In genomic region chr17:34645636-34646035, GRCh38 we compare ENCODE assay signal across 14 cellular contexts.
DNase-seq lines count a peak whose midpoint lies in the region; ATAC-seq, FAIRE-seq and TF ChIP-seq lines count a peak whose summit lies in the region.
"Had no signal": no experiment of that assay in that cellular context is flagged by ENCODE, and none has a peak within 500 bp of the region (broad histone marks: within the 10 kb centered on the region; RNA-seq: fewer than 3 reads in every experiment).

No MANE protein-coding gene starts in this region.

- no peak overlapping the region for H3K9ac ChIP-seq in BLaER1 treated with 17β-estradiol and CSF1 and Interleukin-3, amounts not matched to agents 10 nM and 100 nM
- H3K9ac ChIP-seq in K562 (ENCODE audit: insufficient read depth in 1 of 2, low read depth in 2 of 2, low read length in 2 of 2), result no peak overlapping the region
- H3K9ac ChIP-seq: GM23248 had no signal

- TF ChIP-seq POLR2A in K562 (conservative IDR thresholded peaks at IDR 0.05) (no peak), gastrocnemius medialis (IDR thresholded peaks at IDR 0.05) (no peak)

- no peak for FAIRE-seq in K562 (lab: Jason Lieb, UNC)
- FAIRE-seq: HepG2 had no signal

- peak overlapping the region in 6 of 11 experiments; percentile 10 to 38 (median 14); a peak in 5 of 22 replicates for H3K4me2 ChIP-seq in BLaER1 treated with 17β-estradiol and CSF1 and Interleukin-3, amounts not matched to agents 10 nM and 100 nM
- no peak overlapping the region for H3K4me2 ChIP-seq in K562 (ENCODE audit: insufficient read depth, low read length)

- TF ChIP-seq EP300 in K562 (IDR thresholded peaks at IDR 0.05; ENCODE audit: low read length), result no peak

- H3K27me3 ChIP-seq in BLaER1 treated with 17β-estradiol and CSF1 and Interleukin-3, amounts not matched to agents 10 nM and 100 nM, result no peaks in the 10 kb centered on the region
- peaks cover 0 to 26% of the 10 kb centered on the region in 2 experiments; a peak in 3 of 5 replicates for H3K27me3 ChIP-seq in K562 (ENCODE audit: control insufficient read depth in 2 of 2, insufficient read depth in 2 of 2, low read length in 2 of 2)
- peaks cover 0 to 4% (median 0%) of the 10 kb centered on the region in 3 donors for H3K27me3 ChIP-seq in gastrocnemius medialis
- H3K27me3 ChIP-seq: right lobe of liver had no signal

- POLR2A ChIA-PET in K562 (lab: Yijun Ruan, JAX), result no interaction called here

- no peaks in the 10 kb centered on the region; a peak in 1 of 22 replicates for H4K20me1 ChIP-seq in BLaER1 treated with 17β-estradiol and CSF1 and Interleukin-3, amounts not matched to agents 10 nM and 100 nM
- peaks cover 22% of the 10 kb centered on the region for H4K20me1 ChIP-seq in K562 (replicated peaks; ENCODE audit: control insufficient read depth, insufficient read depth, low read length)

- H3K4me1 ChIP-seq in BLaER1 treated with 17β-estradiol and CSF1 and Interleukin-3, amounts not matched to agents 10 nM and 100 nM, result peaks cover 0 to 12% (median 0%) of the 10 kb centered on the region in 10 experiments; a peak in 4 of 20 replicates
- H3K4me1 ChIP-seq in K562 (replicated peaks in 1 of 2; ENCODE audit: control insufficient read depth in 2 of 2, insufficient read depth in 2 of 2, low read length in 2 of 2), result peaks cover 8 to 14% of the 10 kb centered on the region in 2 experiments; a peak in 3 of 5 replicates
- H3K4me1 ChIP-seq in gastrocnemius medialis, result no peaks in the 10 kb centered on the region
- H3K4me1 ChIP-seq: gastroesophageal sphincter, right lobe of liver had no signal

- no peaks in the 10 kb centered on the region for H3K9me1 ChIP-seq in K562 (ENCODE audit: control insufficient read depth, insufficient read depth, low read length)

- ATAC-seq in K562 (no peak), gastrocnemius medialis (no peak)
- ATAC-seq: activated CD8-positive, alpha-beta T cell treated with anti-CD3 and anti-CD28 coated beads, Interleukin-2, amount 10 ng/mL, durations not matched to agents 7 days and 5 days; gastroesophageal sphincter; HepG2; right lobe of liver had no signal

- TF ChIP-seq CTCF in K562 (IDR thresholded peaks at IDR 0.05 in 2 of 3, conservative IDR thresholded peaks at IDR 0.05 in 1 of 3; ENCODE audit: insufficient read depth in 2 of 3, low read depth in 1 of 3, low read length in 3 of 3) (no peak), gastrocnemius medialis (IDR thresholded peaks at IDR 0.05 in 4 of 5, conservative IDR thresholded peaks at IDR 0.05 in 1 of 5) (no peak)

- CTCF ChIA-PET in K562 (lab: Yijun Ruan, JAX; ENCODE audit: low intra/inter-chr PET ratio), result interaction anchor here (0.6 kb wide), 1 partner anchor 1718 kb away, joined by 3 read pairs; no protein-coding TSS in a partner anchor

- no peak overlapping the region for H3K4me3 ChIP-seq in BLaER1 treated with 17β-estradiol and CSF1 and Interleukin-3, amounts not matched to agents 10 nM and 100 nM
- H3K4me3 ChIP-seq in K562 (no peak overlapping the region), gastrocnemius medialis (no peak overlapping the region)
- H3K4me3 ChIP-seq: gastroesophageal sphincter, GM23248, right lobe of liver had no signal

- no peak for TF ChIP-seq RAD21 in K562 (CRISPR knock-in tag; conservative IDR thresholded peaks at IDR 0.05 in 1 of 2, IDR thresholded peaks at IDR 0.05 in 1 of 2)

- intact Hi-C loops in K562 (cut with micrococcal nuclease), result no loop called here
- intact Hi-C loops in gastrocnemius medialis (cut with DNase I; ENCODE audit: low total_unique reads), result no loop called here

- H3K36me3 ChIP-seq in BLaER1 treated with 17β-estradiol and CSF1 and Interleukin-3, amounts not matched to agents 10 nM and 100 nM, result no peaks in the 10 kb centered on the region
- H3K36me3 ChIP-seq in K562 (ENCODE audit: control insufficient read depth, insufficient read depth, low read length) (no peaks in the 10 kb centered on the region), gastrocnemius medialis (no peaks in the 10 kb centered on the region)
- H3K36me3 ChIP-seq: gastroesophageal sphincter, right lobe of liver had no signal

- no peak overlapping the region for H2AFZ ChIP-seq in K562 (ENCODE audit: low read depth, low read length)
- H2AFZ ChIP-seq: GM23248 had no signal

- H3K27ac ChIP-seq in BLaER1 treated with 17β-estradiol and CSF1 and Interleukin-3, amounts not matched to agents 10 nM and 100 nM, result no peak overlapping the region
- no peak overlapping the region for H3K27ac ChIP-seq in K562 (ENCODE audit: extremely low read depth, low read depth, low read length)
- no peak overlapping the region for H3K27ac ChIP-seq in gastrocnemius medialis
- H3K27ac ChIP-seq: gastroesophageal sphincter, GM23248, right lobe of liver had no signal

- DNase-seq in NCI-H1092 treated with DMSO at 0.1 percent for 48 hours (lab: John Stamatoyannopoulos, UW), result peak; percentile 96
- DNase-seq in NCI-H2227 treated with DMSO at 0.1 percent for 48 hours (lab: John Stamatoyannopoulos, UW), result peak; percentile 79
- DNase-seq in K562 (ENCODE audit: extremely low read depth in 1 of 4, low spot score in 3 of 4), result peak in 2 of 4 experiments; percentile 20 to 23
- DNase-seq in nucleus accumbens (lab: John Stamatoyannopoulos, UW), result no peak
- no peak for DNase-seq in MV-4-11 (lab: John Stamatoyannopoulos, UW)
- DNase-seq in DMS53 treated with DMSO at 0.1 percent for 48 hours (lab: John Stamatoyannopoulos, UW; ENCODE audit: unreplicated experiment), result no peak
- no peak for DNase-seq in gastrocnemius medialis
- DNase-seq: activated CD8-positive, alpha-beta T cell treated with anti-CD3 and anti-CD28 coated beads, Interleukin-2, amount 10 ng/mL, durations not matched to agents 7 days and 5 days; activated naive CD8-positive, alpha-beta T cell treated with anti-CD3 and anti-CD28 coated beads, Interleukin-2, amount 10 ng/mL, durations not matched to agents 7 days and 5 days; GM23248; right lobe of liver had no signal

- WGBS in K562 (ENCODE audit: insufficient coverage, low coverage, missing lambda C conversion rate), result 6% methylated on average over 4 of the region's 4 CpGs

- no peaks in the 10 kb centered on the region for H3K79me2 ChIP-seq in K562 (ENCODE audit: control insufficient read depth, insufficient read depth, low read length)

- in situ Hi-C loops in K562 (cut with MboI), result no loop called here
- in situ Hi-C loops in gastrocnemius medialis (cut with MboI; ENCODE audit: low sequenced_read_pairs in 4 of 4), result loop anchor here in 1 of 4 donors (25.0 kb wide), 1 partner anchor 233 kb away; no protein-coding TSS in a partner anchor

- no peaks in the 10 kb centered on the region; a peak in 1 of 22 replicates for H3K9me3 ChIP-seq in BLaER1 treated with 17β-estradiol and CSF1 and Interleukin-3, amounts not matched to agents 10 nM and 100 nM (replicated peaks in 1 of 11)
- H3K9me3 ChIP-seq in K562 (replicated peaks; ENCODE audit: control insufficient read depth, insufficient read depth, low read depth, low read length) (no peaks in the 10 kb centered on the region), gastrocnemius medialis (no peaks in the 10 kb centered on the region)
- H3K9me3 ChIP-seq: gastroesophageal sphincter, right lobe of liver had no signal

- no TSS peak for BruUV-seq in K562 (replicated peaks; lab: Mats Ljungman, UMichigan)

TF ChIP-seq in K562, 482 proteins besides CTCF, POLR2A, EP300 and RAD21:
- TF ChIP-seq VEZF1 (CRISPR knock-in tag; IDR thresholded peaks at IDR 0.05) (peak; percentile 31; the same call in 1 of the 2 replicates), ARNT (IDR thresholded peaks at IDR 0.05) (no peak), NFIC (IDR thresholded peaks at IDR 0.05) (peak; percentile 48)

Comparison
In these comparisons a context has a peak if more than half of its experiments do, and no peak if none do; other contexts are left out.
1. DNase-seq: peak in NCI-H1092 treated with DMSO at 0.1 percent for 48 hours (single experiment) and NCI-H2227 treated with DMSO at 0.1 percent for 48 hours (single experiment); none in nucleus accumbens (0 of 56), MV-4-11 (single experiment), DMS53 treated with DMSO at 0.1 percent for 48 hours (single experiment) and gastrocnemius medialis (0 of 2).